8 cellular contexts compared by ENCODE assay signal in genomic region chr10:32957341-32958084, GRCh38. TPM values are rescaled to one million over a fixed set of nuclear protein-coding genes. Genes with fewer than 3 reads are reported as not detected.
A peak's percentile ranks its signal among the peaks of the same experiment; 100 is the strongest.
DNase-seq lines count a peak whose midpoint lies in the region; ATAC-seq, FAIRE-seq and TF ChIP-seq lines count a peak whose summit lies in the region.

No MANE protein-coding gene starts in this region.

- peaks cover 59% of the 10 kb centered on the region for H3K4me1 ChIP-seq in SJSA1 (replicated peaks)
- peaks cover 23% of the 10 kb centered on the region for H3K4me1 ChIP-seq in GM12878 (ENCODE audit: control insufficient read depth, insufficient read depth, low read length)
- peaks cover 54% of the 10 kb centered on the region for H3K4me1 ChIP-seq in skeletal muscle satellite cell (ENCODE audit: control insufficient read depth, insufficient read depth, low read length)

- TF ChIP-seq POLR2A in GM12878 (IDR thresholded peaks at IDR 0.05; ENCODE audit: low read depth, low read length): no peak

- in situ Hi-C loops in GM12878 (cut with MboI): no loop called here

- ATAC-seq in HG02973 (IDR thresholded peaks at IDR 0.05; ENCODE audit: unreplicated experiment) (peak; percentile 21), GM12878 (peak; percentile 42)

- H3K4me3 ChIP-seq in SJSA1 (peak overlapping the region; percentile 98), GM12878 (peak overlapping the region; percentile 93), iPS-18c (ENCODE audit: insufficient read depth, low read depth, low read length) (peak overlapping the region; percentile 90), skeletal muscle satellite cell (ENCODE audit: low read length) (peak overlapping the region; percentile 78)

- intact Hi-C loops in GM12878 (cut with micrococcal nuclease; ENCODE audit: unreplicated experiment): no loop called here

- POLR2A ChIA-PET in GM12878 (lab: Charles Lee): interaction anchor here (0.7 kb wide), 1 partner anchor 16 kb away, joined by 3 read pairs; no protein-coding TSS in a partner anchor

- no peak for FAIRE-seq in GM12878 (lab: Jason Lieb, UNC)

- no peak for TF ChIP-seq CTCF in GM12878 (IDR thresholded peaks at IDR 0.05 in 2 of 3, conservative IDR thresholded peaks at IDR 0.05 in 1 of 3; ENCODE audit: control insufficient read depth in 2 of 3, extremely low read depth in 1 of 3, insufficient read depth in 1 of 3, low read depth in 3 of 3, low read length in 3 of 3)

- H3K9me3 ChIP-seq in SJSA1 (replicated peaks) (no peaks in the 10 kb centered on the region), GM12878 (replicated peaks; ENCODE audit: control insufficient read depth, insufficient read depth, low read length) (no peaks in the 10 kb centered on the region), iPS-18c (ENCODE audit: control insufficient read depth, insufficient read depth, low read length) (no peaks in the 10 kb centered on the region), skeletal muscle satellite cell (replicated peaks; ENCODE audit: low read length) (no peaks in the 10 kb centered on the region)

- CTCF ChIA-PET in GM12878 (lab: Yijun Ruan, JAX): interaction anchor here (0.7 to 1.5 kb wide), 3 partner anchors 19 to 31 kb away, joined by 3 to 4 read pairs (median 3); no protein-coding TSS in a partner anchor

- peak; percentile 42 for DNase-seq in NCI-H2227 (lab: John Stamatoyannopoulos, UW; ENCODE audit: unreplicated experiment)
- no peak for DNase-seq in NCI-H2227 treated with DMSO at 0.1 percent for 48 hours (lab: John Stamatoyannopoulos, UW)
- DNase-seq in SJSA1 (ENCODE audit: low read depth in 1 of 2, low spot score in 2 of 2): peak; percentile 62 to 65
- no peak for DNase-seq in GM12878 (ENCODE audit: low read depth, low spot score)
- DNase-seq in DMS79 (lab: John Stamatoyannopoulos, UW): no peak

- no TSS peak for BruUV-seq in GM12878 (replicated peaks; lab: Mats Ljungman, UMichigan)

- H3K4me2 ChIP-seq in GM12878 (ENCODE audit: control insufficient read depth, insufficient read depth): peak overlapping the region; percentile 92
- peak overlapping the region; percentile 79 for H3K4me2 ChIP-seq in skeletal muscle satellite cell (ENCODE audit: low read length)

- H4K20me1 ChIP-seq in GM12878 (ENCODE audit: control insufficient read depth, insufficient read depth): no peaks in the 10 kb centered on the region

- H3K36me3 ChIP-seq in SJSA1: peaks cover 51% of the 10 kb centered on the region
- no peaks in the 10 kb centered on the region for H3K36me3 ChIP-seq in GM12878 (ENCODE audit: control insufficient read depth in 2 of 2, insufficient read depth in 2 of 2, low read length in 1 of 2)
- H3K36me3 ChIP-seq in skeletal muscle satellite cell (ENCODE audit: insufficient read depth, low read length): peaks cover 37% of the 10 kb centered on the region

- under 1% methylated on average over 60 of the region's 87 CpGs for WGBS in GM12878 (ENCODE audit: insufficient coverage, insufficient replicate concordance, low lambda C conversion rate, missing lambda C conversion rate)

- TF ChIP-seq EP300 in GM12878 (IDR thresholded peaks at IDR 0.05; ENCODE audit: borderline replicate concordance in 1 of 2, control insufficient read depth in 1 of 2, low read depth in 2 of 2, low read length in 2 of 2): no peak

- H3K27ac ChIP-seq in SJSA1: peak overlapping the region; percentile 99
- H3K27ac ChIP-seq in GM12878 (ENCODE audit: control insufficient read depth, insufficient read depth): peak overlapping the region; percentile 22

- TF ChIP-seq RAD21 in GM12878 (IDR thresholded peaks at IDR 0.05; ENCODE audit: insufficient read depth, low read depth, low read length): no peak

- H3K9ac ChIP-seq in GM12878 (ENCODE audit: control insufficient read depth, insufficient read depth, low read length) (peak overlapping the region; percentile 89), skeletal muscle satellite cell (ENCODE audit: low read depth, low read length) (peak overlapping the region; percentile 95)

- H3K27me3 ChIP-seq in SJSA1 (replicated peaks) (no peaks in the 10 kb centered on the region), GM12878 (replicated peaks in 1 of 2; ENCODE audit: control insufficient read depth in 2 of 2, insufficient read depth in 2 of 2, low read length in 1 of 2) (no peaks in the 10 kb centered on the region), skeletal muscle satellite cell (ENCODE audit: control insufficient read depth, insufficient read depth, low read length) (no peaks in the 10 kb centered on the region)

- peak overlapping the region; percentile 88 for H2AFZ ChIP-seq in GM12878 (ENCODE audit: control insufficient read depth, low read depth, low read length)

- H3K79me2 ChIP-seq in GM12878 (ENCODE audit: control insufficient read depth, insufficient read depth, low read length): peaks cover 41% of the 10 kb centered on the region

- SMC1A ChIA-PET in GM12878 (lab: Charles Lee; ENCODE audit: uncharacterized antibody, unreplicated experiment): interaction anchor here (1.4 kb wide), 1 partner anchor 52 kb away, joined by 6 read pairs; no protein-coding TSS in a partner anchor

- RAD21 ChIA-PET in GM12878 (lab: Charles Lee; ENCODE audit: unreplicated experiment): no interaction called here

TF ChIP-seq in GM12878, 131 proteins besides CTCF, POLR2A, EP300 and RAD21 (continues in another document):
- TF ChIP-seq EGR1 (IDR thresholded peaks at IDR 0.05; ENCODE audit: borderline replicate concordance in 1 of 2, low read depth in 2 of 2, low read length in 2 of 2): peak in 1 of 2 experiments; percentile 64; a peak in 1 of 3 replicates
- 0 out of 2 replicates have a peak, but pooled peaks have one; percentile 13 for TF ChIP-seq MXI1 (IDR thresholded peaks at IDR 0.05; ENCODE audit: low read depth, low read length)
- TF ChIP-seq NKRF (conservative IDR thresholded peaks at IDR 0.05): peak; percentile 22; the same call in 1 of the 2 replicates
- TF ChIP-seq IKZF1 (conservative IDR thresholded peaks at IDR 0.05): peak; percentile 74
- peak; percentile 17; the same call in 1 of the 2 replicates for TF ChIP-seq LARP7 (IDR thresholded peaks at IDR 0.05)
- no peak for TF ChIP-seq REST (IDR thresholded peaks at IDR 0.05; ENCODE audit: low read depth, low read length)
- TF ChIP-seq NR2F1 (conservative IDR thresholded peaks at IDR 0.05): no peak; the same call in 1 of the 2 replicates

RNA-seq across cellular contexts. Expression of gene ITGB1, which starts 0.5 kb away (rescaled TPM):
- 1,448 and 1,992 TPM in 2 replicates for total RNA-seq in SJSA1 (2014; rRNA removed; shearing (Covaris generic))
- total RNA-seq in GM12878 (2013; cell fraction: nucleolus; rRNA removed): 60.5 and 61.3 TPM in 2 replicates
- total RNA-seq in GM12878 (2014; rRNA removed) (7.9 and 10.1 TPM in 2 replicates), GM12878 (2014; rRNA removed; fragmentation: Illumina TruSeq; extraction: Trizol) (10.7 and 11.0 TPM in 2 replicates), GM12878 (2021) (9.8 and 11.4 TPM in 2 replicates)
- polyA plus RNA-seq in GM12878 (2011; ENCODE audit: low read depth): 24.4 TPM
- polyA plus RNA-seq in GM12878 (2011; rRNA removed) (20.7 and 33.0 TPM in 2 replicates), GM12878 (2014; fragmentation: Illumina TruSeq; extraction: Trizol) (9.7 and 12.6 TPM in 2 replicates), GM12878 (2014; fragmentation: Nextera tagmentation; extraction: Ambion mirVana) (1 to 10 TPM; 2.8 to 3.4 TPM), GM12878 (2014; rRNA removed) (7.9 and 8.2 TPM in 2 replicates), GM12878 (2016; fragmentation: Nextera tagmentation; extraction: Ambion mirVana) (10 to 100 TPM; 15.5 to 16.5 TPM)
- polyA plus RNA-seq in GM12878 (2011; cell fraction: cytosol; rRNA removed): 6.1 and 8.3 TPM in 2 replicates
- 5.3 and 7.0 TPM in 2 replicates for polyA plus RNA-seq in GM12878 (2011; cell fraction: nucleus; rRNA removed)
- 35.8 and 40.1 TPM in 2 replicates for polyA plus RNA-seq in GM12878 (2012)
- polyA minus RNA-seq in GM12878 (2011; rRNA and poly(A)+ RNA removed): 8.3 and 15.9 TPM in 2 replicates
- 30.9 and 57.1 TPM in 2 replicates for polyA minus RNA-seq in GM12878 (2011; cell fraction: cytosol; rRNA and poly(A)+ RNA removed)
- polyA minus RNA-seq in GM12878 (2011; cell fraction: nucleus; rRNA and poly(A)+ RNA removed): 5.3 and 10.5 TPM in 2 replicates
- total RNA-seq in skeletal muscle satellite cell (2012; rRNA removed): 1,153 and 1,263 TPM in 2 replicates

Comparison
In these comparisons a context has a peak if more than half of its experiments do, and no peak if none do; other contexts are left out.
1. DNase-seq: peak in NCI-H2227 (single experiment) and SJSA1 (2 of 2); none in NCI-H2227 treated with DMSO at 0.1 percent for 48 hours (single experiment), GM12878 (single experiment) and DMS79 (single experiment).
2. RNA of gene ITGB1, which starts 0.5 kb away (total RNA-seq): 1,448 to 1,992 TPM in SJSA1; 7.9 to 61.3 TPM in GM12878; every median in the first group is over 10 times any median in the second.
3. Peak in every context shown above with its lines, with median percentiles within 50 percentile points of each other: H3K4me3 ChIP-seq.